In the genomic region with DNA sequence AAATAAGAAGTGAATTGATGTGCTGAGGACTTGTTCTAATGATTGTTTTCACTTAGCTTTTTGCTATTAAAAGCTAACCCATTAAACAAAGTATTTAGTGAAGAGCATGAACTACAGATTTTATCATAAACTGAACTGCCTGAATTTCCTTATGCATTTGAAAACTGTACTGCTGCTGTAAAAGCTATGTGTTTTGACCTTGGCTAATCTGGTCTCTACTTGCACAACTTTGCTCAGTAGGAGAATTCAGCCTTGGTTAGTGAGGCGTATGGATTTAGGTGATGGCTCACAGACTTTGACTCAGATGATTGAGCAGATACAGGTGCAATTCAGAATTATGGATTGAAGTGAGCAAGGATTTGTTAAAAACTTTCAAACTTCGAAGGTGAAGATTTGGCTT, we compare ENCODE assay signal across 19 cellular contexts. TPM values are rescaled to one million over a fixed set of nuclear protein-coding genes. Genes with fewer than 3 reads are reported as not detected.
"Had no signal": no experiment of that assay in that cellular context is flagged by ENCODE, and none has a peak within 500 bp of the region (broad histone marks: within the 10 kb centered on the region; RNA-seq: fewer than 3 reads in every experiment).

No MANE protein-coding gene starts in this region.

- H3K4me2 ChIP-seq: hepatocyte had no signal

- DNase-seq: effector CD4-positive, alpha-beta T cell; foreskin keratinocyte; head of caudate nucleus; left lung; lower lobe of right lung; natural killer cell; posterior cingulate gyrus; small intestine; stimulated activated CD4-positive, alpha-beta T cell treated with anti-CD3 and anti-CD28 coated beads, Interleukin-12 subunit alpha, Interleukin-12 subunit beta, amount 100 ng/mL, for 4 hours; stimulated activated naive CD4-positive, alpha-beta T cell; stomach; transverse colon had no signal

- H3K27me3 Mint-ChIP-seq: memory B cell had no signal

- H3K4me1 Mint-ChIP-seq: memory B cell, natural killer cell had no signal

- H3K4me3 Mint-ChIP-seq: memory B cell, mesothelial cell of epicardium, natural killer cell, neural crest cell had no signal

- H3K27ac Mint-ChIP-seq: memory B cell, mesothelial cell of epicardium, natural killer cell had no signal

- H3K36me3 Mint-ChIP-seq: memory B cell, mesothelial cell of epicardium, natural killer cell had no signal

- H2AFZ ChIP-seq: hepatocyte had no signal

- H3K36me3 ChIP-seq: left lung, lower lobe of right lung, right atrium auricular region, stomach, thoracic aorta, transverse colon had no signal

- H3K79me2 ChIP-seq: hepatocyte had no signal

- H3K4me3 ChIP-seq: coronary artery, hepatocyte, left lung, lower lobe of right lung, right atrium auricular region, stomach, thoracic aorta, transverse colon had no signal

- H3K27me3 ChIP-seq: foreskin keratinocyte, hepatocyte, left lung, right atrium auricular region, stomach, transverse colon had no signal

- H3K4me1 ChIP-seq: left lung, lower lobe of right lung, right atrium auricular region had no signal

- H3K9me3 ChIP-seq: left lung, lower lobe of right lung, right atrium auricular region, stomach, thoracic aorta, transverse colon had no signal

- H3K27ac ChIP-seq: coronary artery, foreskin keratinocyte, hepatocyte, left lung, lower lobe of right lung, right atrium auricular region, stomach, thoracic aorta, transverse colon had no signal

RNA-seq across cellular contexts. Expression of a gene that starts 38.7 kb away (rescaled TPM):
- total RNA-seq: natural killer cell had no signal
